In genomic region chr5:94153736-94154450, GRCh38 we compare ENCODE assay signal across 15 cellular contexts.
DNase-seq lines count a peak whose midpoint lies in the region; ATAC-seq, FAIRE-seq and TF ChIP-seq lines count a peak whose summit lies in the region.
"Had no signal": no experiment of that assay in that cellular context is flagged by ENCODE, and none has a peak within 500 bp of the region (broad histone marks: within the 10 kb centered on the region; RNA-seq: fewer than 3 reads in every experiment).

No MANE protein-coding gene starts in this region.

- H3K27ac Mint-ChIP-seq in CD8-positive, alpha-beta memory T cell, result no peak overlapping the region
- H3K27ac Mint-ChIP-seq: activated CD4-positive, alpha-beta T cell treated with anti-CD3 and anti-CD28 coated beads for 36 hours; stimulated activated effector memory CD8-positive, alpha-beta T cell treated with anti-CD3 and anti-CD28 coated beads, Interleukin-12 subunit alpha, Interleukin-12 subunit beta, amount 100 ng/mL, for 72 hours; T-helper 1 cell treated with Interleukin-12 subunit alpha and Interleukin-12 subunit beta and Interleukin-4 antibody, amounts not matched to agents 30 μg/mL and 1 μg/mL, for 36 hours had no signal

- H3K36me3 ChIP-seq in adipocyte (ENCODE audit: control insufficient read depth, insufficient read depth, low read length, severe bottlenecking) (no peaks in the 10 kb centered on the region), BE2C (no peaks in the 10 kb centered on the region)
- H3K36me3 ChIP-seq in CD8-positive, alpha-beta memory T cell (ENCODE audit: insufficient read depth, low read length), result no peaks in the 10 kb centered on the region
- H3K36me3 ChIP-seq: colonic mucosa had no signal

- POLR2A ChIA-PET in CD8-positive, alpha-beta memory T cell (lab: Charles Lee), result no interaction called here

- H3K4me1 ChIP-seq in adipocyte (ENCODE audit: control insufficient read depth, insufficient read depth, low read length) (peaks cover 5% of the 10 kb centered on the region), BE2C (no peaks in the 10 kb centered on the region)
- H3K4me1 ChIP-seq in CD8-positive, alpha-beta memory T cell (ENCODE audit: insufficient read depth, low read length), result no peaks in the 10 kb centered on the region
- H3K4me1 ChIP-seq: colonic mucosa had no signal

- H3K9me3 ChIP-seq in adipocyte (ENCODE audit: control insufficient read depth, low read length) (no peaks in the 10 kb centered on the region), BE2C (no peaks in the 10 kb centered on the region)
- no peaks in the 10 kb centered on the region for H3K9me3 ChIP-seq in CD8-positive, alpha-beta memory T cell (ENCODE audit: low read length)
- H3K9me3 ChIP-seq: colonic mucosa had no signal

- H3K27me3 ChIP-seq in adipocyte (replicated peaks; ENCODE audit: control insufficient read depth, insufficient read depth, low read length) (no peaks in the 10 kb centered on the region), BE2C (no peaks in the 10 kb centered on the region)
- no peaks in the 10 kb centered on the region for H3K27me3 ChIP-seq in CD8-positive, alpha-beta memory T cell (ENCODE audit: insufficient read depth, low read length, poor library complexity, severe bottlenecking)
- H3K27me3 ChIP-seq: colonic mucosa had no signal

- no peaks in the 10 kb centered on the region for H3K36me3 Mint-ChIP-seq in CD8-positive, alpha-beta memory T cell
- H3K36me3 Mint-ChIP-seq: stimulated activated effector memory CD8-positive, alpha-beta T cell treated with anti-CD3 and anti-CD28 coated beads, Interleukin-12 subunit alpha, Interleukin-12 subunit beta, amount 100 ng/mL, for 72 hours had no signal

- no peaks in the 10 kb centered on the region for H3K27me3 Mint-ChIP-seq in CD8-positive, alpha-beta memory T cell
- H3K27me3 Mint-ChIP-seq: activated CD4-positive, alpha-beta T cell treated with anti-CD3 and anti-CD28 coated beads for 36 hours had no signal

- ATAC-seq in GM21529 (IDR thresholded peaks at IDR 0.05; ENCODE audit: unreplicated experiment), result peak; percentile 36
- ATAC-seq: activated CD4-positive, alpha-beta T cell treated with anti-CD3 and anti-CD28 coated beads for 36 hours; stimulated activated effector memory CD8-positive, alpha-beta T cell treated with anti-CD3 and anti-CD28 coated beads, Interleukin-12 subunit alpha, Interleukin-12 subunit beta, amount 100 ng/mL, for 72 hours had no signal

- H3K4me1 Mint-ChIP-seq in CD8-positive, alpha-beta memory T cell, result no peaks in the 10 kb centered on the region
- H3K4me1 Mint-ChIP-seq: activated CD4-positive, alpha-beta T cell treated with anti-CD3 and anti-CD28 coated beads for 36 hours; stimulated activated effector memory CD8-positive, alpha-beta T cell treated with anti-CD3 and anti-CD28 coated beads, Interleukin-12 subunit alpha, Interleukin-12 subunit beta, amount 100 ng/mL, for 72 hours had no signal

- H3K4me3 ChIP-seq in adipocyte (ENCODE audit: low read length) (no peak overlapping the region), BE2C (ENCODE audit: low read depth, low read length) (no peak overlapping the region)
- no peak overlapping the region for H3K4me3 ChIP-seq in CD8-positive, alpha-beta memory T cell (ENCODE audit: low read length)
- H3K4me3 ChIP-seq: colonic mucosa had no signal

- TF ChIP-seq CTCF in BE2C (IDR thresholded peaks at IDR 0.05; ENCODE audit: low read depth, low read length), result no peak

- H3K9me3 Mint-ChIP-seq in CD8-positive, alpha-beta memory T cell, result no peaks in the 10 kb centered on the region
- H3K9me3 Mint-ChIP-seq: T-helper 1 cell treated with Interleukin-12 subunit alpha and Interleukin-12 subunit beta and Interleukin-4 antibody, amounts not matched to agents 30 μg/mL and 1 μg/mL, for 36 hours had no signal

- CTCF ChIA-PET in CD8-positive, alpha-beta memory T cell (lab: Charles Lee), result no interaction called here

- no peak overlapping the region for H3K9ac ChIP-seq in adipocyte (ENCODE audit: low read length)

- no peak overlapping the region for H3K27ac ChIP-seq in CD8-positive, alpha-beta memory T cell (ENCODE audit: low read depth, low read length)
- H3K27ac ChIP-seq: colonic mucosa had no signal

- FAIRE-seq in A204.1 (lab: Jason Lieb, UNC), result peak; percentile 74

- peak; percentile 14 for DNase-seq in adipocyte (ENCODE audit: low read depth)
- peak; percentile 27 for DNase-seq in inferior parietal cortex (ENCODE audit: extremely low spot score)
- DNase-seq in CD8-positive, alpha-beta memory T cell, result no peak
- DNase-seq in BE2C, result no peak
- no peak for DNase-seq in NCI-H2081 treated with DMSO at 0.1 percent for 48 hours (lab: John Stamatoyannopoulos, UW)
- DNase-seq in NCI-H82 (lab: John Stamatoyannopoulos, UW), result no peak
- DNase-seq: activated CD4-positive, alpha-beta T cell treated with anti-CD3 and anti-CD28 coated beads for 36 hours; activated T-cell treated with anti-CD3 and anti-CD28 coated beads, Interleukin-2, amount 50 U/mL, for 1 hour; colonic mucosa; NCI-H187 treated with DMSO at 0.1 percent for 48 hours; NCI-H774 had no signal

- H3K4me3 Mint-ChIP-seq in CD8-positive, alpha-beta memory T cell, result no peak overlapping the region
- H3K4me3 Mint-ChIP-seq: activated CD4-positive, alpha-beta T cell treated with anti-CD3 and anti-CD28 coated beads for 36 hours; stimulated activated effector memory CD8-positive, alpha-beta T cell treated with anti-CD3 and anti-CD28 coated beads, Interleukin-12 subunit alpha, Interleukin-12 subunit beta, amount 100 ng/mL, for 72 hours; T-helper 1 cell treated with Interleukin-12 subunit alpha and Interleukin-12 subunit beta and Interleukin-4 antibody, amounts not matched to agents 30 μg/mL and 1 μg/mL, for 36 hours had no signal

Comparison
In these comparisons a context has a peak if more than half of its experiments do, and no peak if none do; other contexts are left out.
1. DNase-seq: peak in adipocyte (single experiment) and inferior parietal cortex (single experiment); none in CD8-positive, alpha-beta memory T cell (0 of 5), BE2C (single experiment), NCI-H2081 treated with DMSO at 0.1 percent for 48 hours (single experiment) and NCI-H82 (single experiment).